In the genomic region with DNA sequence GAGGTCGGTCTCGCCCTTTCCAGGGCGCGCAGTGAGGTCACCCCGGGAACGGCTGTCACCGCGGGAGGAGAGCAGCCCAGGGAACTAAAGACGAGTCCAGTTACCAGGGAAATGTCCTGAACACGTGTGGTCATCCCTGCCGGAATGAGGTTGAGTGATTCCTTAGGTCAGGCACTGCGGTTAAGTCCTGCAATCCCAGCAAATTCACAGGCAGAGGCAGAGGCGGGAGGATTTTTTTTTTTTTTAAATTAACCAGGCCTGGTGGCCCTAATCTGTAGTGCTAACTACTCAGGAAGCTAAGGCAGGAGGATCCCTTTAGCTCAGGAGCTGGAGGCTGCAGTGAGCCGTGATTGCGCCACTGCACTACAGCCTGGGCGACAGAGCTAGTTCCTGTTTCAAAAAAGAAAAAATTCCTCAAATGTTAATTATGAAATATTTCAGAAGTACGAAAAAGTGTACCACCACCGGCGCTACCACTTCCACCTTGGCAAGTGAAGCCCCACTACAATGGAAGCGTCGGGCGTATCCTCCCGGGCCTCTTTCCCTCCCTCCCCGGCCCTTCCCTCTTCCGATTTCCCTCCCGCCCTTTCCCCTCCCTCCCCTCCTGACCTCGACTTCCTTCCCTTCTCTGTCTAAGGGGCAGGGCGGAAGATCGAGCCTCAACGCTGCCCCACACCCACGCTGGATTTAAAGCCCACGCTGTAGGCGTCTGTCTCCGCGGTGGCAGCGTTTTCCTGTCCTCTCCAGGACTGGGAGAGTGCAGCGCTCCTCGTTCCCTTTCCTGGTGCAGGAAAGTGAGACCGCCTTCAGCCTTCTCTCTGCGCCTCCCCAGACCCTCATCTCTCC, we compare ENCODE assay signal across 8 cellular contexts.
DNase-seq lines count a peak whose midpoint lies in the region; ATAC-seq lines count a peak whose summit lies in the region.

No MANE protein-coding gene starts in this region.

- H3K9me3 Mint-ChIP-seq in T-helper 1 cell treated with Interleukin-12 subunit alpha and Interleukin-12 subunit beta and Interleukin-4 antibody, amounts not matched to agents 30 μg/mL and 1 μg/mL, for 36 hours, result peaks cover 29% of the 10 kb centered on the region
- H3K9me3 Mint-ChIP-seq in dendritic cell treated with granulocyte-macrophage colony-stimulating factor and Interleukin-4, amounts not matched to agents 40 ng/mL and 50 ng/mL, for 4 days, result peaks cover 8% of the 10 kb centered on the region

- peak overlapping the region; percentile 80 for H3K27ac Mint-ChIP-seq in T-helper 1 cell treated with Interleukin-12 subunit alpha and Interleukin-12 subunit beta and Interleukin-4 antibody, amounts not matched to agents 30 μg/mL and 1 μg/mL, for 36 hours
- H3K27ac Mint-ChIP-seq in dendritic cell treated with granulocyte-macrophage colony-stimulating factor and Interleukin-4, amounts not matched to agents 40 ng/mL and 50 ng/mL, for 4 days, result peak overlapping the region; percentile 93

- ATAC-seq in stimulated activated naive CD8-positive, alpha-beta T cell treated with anti-CD3 and anti-CD28 coated beads, Interleukin-15, Interleukin-2, amounts not matched to agents 100 U/mL and 50 U/mL, for 24 hours, result peak; percentile 73
- no peak for ATAC-seq in GM21529 (IDR thresholded peaks at IDR 0.05; ENCODE audit: unreplicated experiment)

- peaks cover 34% of the 10 kb centered on the region for H3K36me3 Mint-ChIP-seq in T-helper 1 cell treated with Interleukin-12 subunit alpha and Interleukin-12 subunit beta and Interleukin-4 antibody, amounts not matched to agents 30 μg/mL and 1 μg/mL, for 36 hours (ENCODE audit: low read depth)
- H3K36me3 Mint-ChIP-seq in dendritic cell treated with granulocyte-macrophage colony-stimulating factor and Interleukin-4, amounts not matched to agents 40 ng/mL and 50 ng/mL, for 4 days (ENCODE audit: low read depth), result peaks cover 28% of the 10 kb centered on the region

- DNase-seq in NCI-H748 (lab: John Stamatoyannopoulos, UW; ENCODE audit: unreplicated experiment) (peak; percentile 48), NCI-H748 treated with DMSO at 0.1 percent for 48 hours (lab: John Stamatoyannopoulos, UW) (no peak), left kidney (ENCODE audit: low read depth, low spot score) (peak; percentile 56), NCI-H345 treated with DMSO at 0.1 percent for 48 hours (lab: John Stamatoyannopoulos, UW; ENCODE audit: unreplicated experiment) (no peak)
- DNase-seq in stimulated activated naive CD8-positive, alpha-beta T cell treated with anti-CD3 and anti-CD28 coated beads, Interleukin-15, Interleukin-2, amounts not matched to agents 100 U/mL and 50 U/mL, for 24 hours, result peak; percentile 57

- peaks cover 23% of the 10 kb centered on the region for H3K27me3 Mint-ChIP-seq in T-helper 1 cell treated with Interleukin-12 subunit alpha and Interleukin-12 subunit beta and Interleukin-4 antibody, amounts not matched to agents 30 μg/mL and 1 μg/mL, for 36 hours (ENCODE audit: low read depth)
- H3K27me3 Mint-ChIP-seq in dendritic cell treated with granulocyte-macrophage colony-stimulating factor and Interleukin-4, amounts not matched to agents 40 ng/mL and 50 ng/mL, for 4 days, result no peaks in the 10 kb centered on the region

- intact Hi-C loops in dendritic cell treated with granulocyte-macrophage colony-stimulating factor and Interleukin-4, amounts not matched to agents 40 ng/mL and 50 ng/mL, for 4 days (cut with micrococcal nuclease), result loop anchor here (10.0 kb wide), 1 partner anchor 189 kb away; a partner anchor contains a TSS

- H3K4me3 Mint-ChIP-seq in T-helper 1 cell treated with Interleukin-12 subunit alpha and Interleukin-12 subunit beta and Interleukin-4 antibody, amounts not matched to agents 30 μg/mL and 1 μg/mL, for 36 hours, result peak overlapping the region; percentile 86
- H3K4me3 Mint-ChIP-seq in dendritic cell treated with granulocyte-macrophage colony-stimulating factor and Interleukin-4, amounts not matched to agents 40 ng/mL and 50 ng/mL, for 4 days, result peak overlapping the region; percentile 75

- H3K4me1 Mint-ChIP-seq in T-helper 1 cell treated with Interleukin-12 subunit alpha and Interleukin-12 subunit beta and Interleukin-4 antibody, amounts not matched to agents 30 μg/mL and 1 μg/mL, for 36 hours (ENCODE audit: low read depth), result peaks cover 50% of the 10 kb centered on the region
- H3K4me1 Mint-ChIP-seq in dendritic cell treated with granulocyte-macrophage colony-stimulating factor and Interleukin-4, amounts not matched to agents 40 ng/mL and 50 ng/mL, for 4 days (ENCODE audit: low read depth), result peaks cover 67% of the 10 kb centered on the region

Comparison
In these comparisons a context has a peak if more than half of its experiments do, and no peak if none do; other contexts are left out.
1. DNase-seq: peak in NCI-H748 (single experiment), left kidney (single experiment) and stimulated activated naive CD8-positive, alpha-beta T cell treated with anti-CD3 and anti-CD28 coated beads, Interleukin-15, Interleukin-2, amounts not matched to agents 100 U/mL and 50 U/mL, for 24 hours (single experiment); none in NCI-H748 treated with DMSO at 0.1 percent for 48 hours (single experiment) and NCI-H345 treated with DMSO at 0.1 percent for 48 hours (single experiment).